In the genomic region with DNA sequence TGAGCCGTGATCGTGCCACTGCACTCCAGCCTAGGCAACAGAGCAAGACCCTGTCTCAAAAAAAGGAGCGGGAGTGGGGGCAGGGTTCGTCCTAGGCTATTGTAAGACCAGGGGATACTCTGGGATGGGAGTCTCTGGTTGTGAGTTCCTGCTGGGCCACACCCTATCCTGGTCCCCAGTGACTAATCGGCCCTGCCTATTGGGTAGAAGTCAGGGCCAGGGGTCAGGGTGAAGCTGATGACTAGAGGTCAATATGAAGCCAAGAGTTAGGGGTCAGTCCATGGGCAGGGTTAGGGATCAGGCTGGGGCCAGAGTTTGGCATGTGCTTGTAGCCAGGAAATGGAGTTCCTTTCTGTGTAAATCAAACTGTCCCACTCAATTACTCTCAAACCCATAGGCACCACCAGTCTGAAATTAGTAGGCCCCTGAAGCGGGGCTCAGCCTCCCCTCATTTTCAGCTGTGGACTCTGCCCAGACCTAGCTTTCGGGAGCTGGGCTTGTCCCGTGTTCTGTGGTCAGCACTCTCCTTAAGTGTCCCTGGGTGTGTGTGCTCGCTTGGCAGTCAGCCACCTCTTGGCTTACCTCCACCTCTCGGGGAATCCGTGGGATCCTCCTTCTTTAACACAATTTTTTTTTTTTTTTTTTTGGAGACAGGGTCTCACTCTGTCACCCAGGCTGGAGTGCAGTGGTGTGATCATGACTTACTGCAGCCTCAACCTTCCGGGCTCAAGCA, we compare ENCODE assay signal across 16 cellular contexts. TPM values are rescaled to one million over a fixed set of nuclear protein-coding genes. Genes with fewer than 3 reads are reported as not detected.
DNase-seq lines count a peak whose midpoint lies in the region; ATAC-seq and TF ChIP-seq lines count a peak whose summit lies in the region.
"Had no signal": no experiment of that assay in that cellular context is flagged by ENCODE, and none has a peak within 500 bp of the region (broad histone marks: within the 10 kb centered on the region; RNA-seq: fewer than 3 reads in every experiment).

No MANE protein-coding gene starts in this region.

- H2AFZ ChIP-seq in PC-3 (ENCODE audit: low read length), result no peak overlapping the region

- in situ Hi-C loops in HAP-1 (cut with MboI; ENCODE audit: low sequenced_read_pairs), result no loop called here

- no peaks in the 10 kb centered on the region for H3K9me3 Mint-ChIP-seq in mesothelial cell of epicardium
- H3K9me3 Mint-ChIP-seq: activated CD4-positive, alpha-beta memory T cell treated with anti-CD3 and anti-CD28 coated beads for 36 hours; immature natural killer cell; stimulated activated naive CD8-positive, alpha-beta T cell treated with anti-CD3 and anti-CD28 coated beads, Interleukin-15, Interleukin-2, amounts not matched to agents 100 ng/mL and 50 ng/mL, for 24 hours had no signal

- H3K9ac ChIP-seq in PC-3 (ENCODE audit: low read length), result no peak overlapping the region
- H3K9ac ChIP-seq: BLaER1, SK-N-SH had no signal

- H3K27me3 ChIP-seq in PC-3 (ENCODE audit: low read length), result no peaks in the 10 kb centered on the region
- H3K27me3 ChIP-seq in esophagus squamous epithelium, result peaks cover 0 to 43% (median 2%) of the 10 kb centered on the region in 4 donors
- H3K27me3 ChIP-seq in tibial nerve, result peaks cover 0 to 11% of the 10 kb centered on the region in 2 donors
- H3K27me3 ChIP-seq in HAP-1 (ENCODE audit: low read depth), result no peaks in the 10 kb centered on the region

- no peaks in the 10 kb centered on the region for H3F3A ChIP-seq in PC-3 (ENCODE audit: low read length, unreplicated experiment)

- no peaks in the 10 kb centered on the region for H3K79me2 ChIP-seq in PC-3 (ENCODE audit: low read length)

- H4K20me1 ChIP-seq in PC-3 (ENCODE audit: low read length), result no peaks in the 10 kb centered on the region
- H4K20me1 ChIP-seq: BLaER1 had no signal

- no peak overlapping the region for H3K4me3 ChIP-seq in PC-3 (ENCODE audit: low read length)
- H3K4me3 ChIP-seq in esophagus squamous epithelium, result peak overlapping the region in 2 of 4 donors; percentile 49 to 64
- peak overlapping the region in 1 of 4 donors; percentile 56 for H3K4me3 ChIP-seq in tibial nerve
- H3K4me3 ChIP-seq in HAP-1, result no peak overlapping the region
- H3K4me3 ChIP-seq: BLaER1 had no signal

- no peaks in the 10 kb centered on the region for H3K36me3 Mint-ChIP-seq in mesothelial cell of epicardium
- H3K36me3 Mint-ChIP-seq: activated CD4-positive, alpha-beta memory T cell treated with anti-CD3 and anti-CD28 coated beads for 36 hours had no signal

- no peaks in the 10 kb centered on the region for H3K9me2 ChIP-seq in PC-3 (replicated peaks; ENCODE audit: low read length)
- H3K9me2 ChIP-seq: SK-N-SH had no signal

- peaks cover 24% of the 10 kb centered on the region for H3K4me1 Mint-ChIP-seq in mesothelial cell of epicardium
- H3K4me1 Mint-ChIP-seq: immature natural killer cell had no signal

- H3K4me3 Mint-ChIP-seq in mesothelial cell of epicardium, result peak overlapping the region; percentile 6
- H3K4me3 Mint-ChIP-seq: activated CD4-positive, alpha-beta memory T cell treated with anti-CD3 and anti-CD28 coated beads for 36 hours; immature natural killer cell; stimulated activated naive CD8-positive, alpha-beta T cell treated with anti-CD3 and anti-CD28 coated beads, Interleukin-15, Interleukin-2, amounts not matched to agents 100 ng/mL and 50 ng/mL, for 24 hours had no signal

- intact Hi-C loops in PC-3 (cut with micrococcal nuclease) (no loop called here), esophagus squamous epithelium (cut with DNase I) (no loop called here)

- POLR2A ChIA-PET in PC-3 (lab: Charles Lee; ENCODE audit: unreplicated experiment), result no interaction called here

- H3K27ac ChIP-seq in PC-3 (ENCODE audit: low read length), result no peak overlapping the region
- peak overlapping the region in 3 of 4 donors; percentile 65 to 83 (median 70) for H3K27ac ChIP-seq in esophagus squamous epithelium
- H3K27ac ChIP-seq in tibial nerve, result peak overlapping the region in 3 of 4 donors; percentile 17 to 80 (median 77)
- H3K27ac ChIP-seq: BLaER1 had no signal

- H3K4me2 ChIP-seq in PC-3 (ENCODE audit: low read length), result no peak overlapping the region
- H3K4me2 ChIP-seq: SK-N-SH had no signal

- no peak for DNase-seq in PC-3
- no peak for DNase-seq in esophagus squamous epithelium (lab: John Stamatoyannopoulos, UW)
- DNase-seq in mesothelial cell of epicardium (ENCODE audit: low spot score in 2 of 2, unreplicated experiment in 2 of 2), result no peak
- peak in 1 of 2 donors; percentile 32 for DNase-seq in tibial nerve (ENCODE audit: low spot score in 2 of 2)
- no peak for DNase-seq in HAP-1 (ENCODE audit: low spot score in 2 of 2)
- DNase-seq in SHP77 treated with DMSO at 0.1 percent for 48 hours (lab: John Stamatoyannopoulos, UW), result no peak
- DNase-seq: activated CD4-positive, alpha-beta memory T cell treated with anti-CD3 and anti-CD28 coated beads for 36 hours; activated T-cell treated with anti-CD3 and anti-CD28 coated beads, Interleukin-2, amount 50 U/mL, for 48 hours; central memory CD4-positive, alpha-beta T cell; immature natural killer cell; NCI-H510A treated with DMSO at 0.1 percent for 48 hours; SK-N-SH had no signal

- no peak overlapping the region for H3K27ac Mint-ChIP-seq in mesothelial cell of epicardium
- H3K27ac Mint-ChIP-seq: activated CD4-positive, alpha-beta memory T cell treated with anti-CD3 and anti-CD28 coated beads for 36 hours; immature natural killer cell; stimulated activated naive CD8-positive, alpha-beta T cell treated with anti-CD3 and anti-CD28 coated beads, Interleukin-15, Interleukin-2, amounts not matched to agents 100 ng/mL and 50 ng/mL, for 24 hours had no signal

- BruUV-seq in PC-3 (replicated peaks; lab: Mats Ljungman, UMichigan), result no TSS peak

- WGBS in esophagus squamous epithelium, 2 donors, result 55 to 63% methylated on average over 11 to 12 of the region's 12 CpGs
- 44 to 53% methylated on average over 10 to 12 of the region's 12 CpGs for WGBS in tibial nerve, 2 donors

- TF ChIP-seq POLR2A in esophagus squamous epithelium (IDR thresholded peaks at IDR 0.05), result no peak
- no peak for TF ChIP-seq POLR2A in tibial nerve (IDR thresholded peaks at IDR 0.05)

- H3K27me3 Mint-ChIP-seq in mesothelial cell of epicardium (ENCODE audit: low read depth), result peaks cover 27% of the 10 kb centered on the region

- no peaks in the 10 kb centered on the region for H3K9me3 ChIP-seq in PC-3 (ENCODE audit: low read length)
- no peaks in the 10 kb centered on the region for H3K9me3 ChIP-seq in esophagus squamous epithelium
- no peaks in the 10 kb centered on the region for H3K9me3 ChIP-seq in tibial nerve
- no peaks in the 10 kb centered on the region for H3K9me3 ChIP-seq in HAP-1
- H3K9me3 ChIP-seq: BLaER1, SK-N-SH had no signal

- no peak for TF ChIP-seq EP300 in tibial nerve (IDR thresholded peaks at IDR 0.05)

- H3K36me3 ChIP-seq in PC-3 (ENCODE audit: low read depth, low read length), result no peaks in the 10 kb centered on the region
- no peaks in the 10 kb centered on the region for H3K36me3 ChIP-seq in esophagus squamous epithelium
- H3K36me3 ChIP-seq in tibial nerve, result no peaks in the 10 kb centered on the region
- no peaks in the 10 kb centered on the region for H3K36me3 ChIP-seq in HAP-1 (replicated peaks)
- H3K36me3 ChIP-seq: BLaER1 had no signal

- ATAC-seq in PC-3, result peak; percentile 43; the same call in 1 of the 2 replicates
- ATAC-seq in HG02852 (IDR thresholded peaks at IDR 0.05; ENCODE audit: unreplicated experiment), result no peak

- TF ChIP-seq CTCF in PC-3 (conservative IDR thresholded peaks at IDR 0.05; ENCODE audit: low read depth, low read length) (no peak), esophagus squamous epithelium (IDR thresholded peaks at IDR 0.05) (no peak), mesothelial cell of epicardium (IDR thresholded peaks at IDR 0.05; ENCODE audit: unreplicated experiment) (no peak), tibial nerve (IDR thresholded peaks at IDR 0.05) (no peak)

- H3K4me1 ChIP-seq in PC-3 (ENCODE audit: insufficient read depth, low read length) (no peaks in the 10 kb centered on the region), esophagus squamous epithelium (peaks cover 3 to 53% (median 10%) of the 10 kb centered on the region in 3 donors), tibial nerve (peaks cover 0 to 45% (median 5%) of the 10 kb centered on the region in 4 donors), HAP-1 (peaks cover 2% of the 10 kb centered on the region; the same call in 1 of the 2 replicates)

- CTCF ChIA-PET in PC-3 (lab: Charles Lee), result no interaction called here

RNA-seq across cellular contexts. Expression of a gene that starts 1.8 kb away (rescaled TPM):
- total RNA-seq in PC-3 (2014; rRNA removed) (not detected in 2 replicates), esophagus squamous epithelium (1 to 10 TPM in 2 of 4 donors, under 1 TPM in 2; 0.64 to 4.6 (median 1.8) TPM), mesothelial cell of epicardium (11.5 to 13.0 TPM (median 12.0 TPM) in 3 replicates), tibial nerve (10 to 100 TPM; 12.7 to 30.9 (median 18.7) TPM)
- total RNA-seq: activated CD4-positive, alpha-beta memory T cell treated with anti-CD3 and anti-CD28 coated beads for 36 hours; LHCN-M2 had no signal

RNA-seq across cellular contexts. Expression of a gene that starts 21.9 kb away (rescaled TPM):
- total RNA-seq in PC-3 (2014; rRNA removed) (not detected in 2 replicates), esophagus squamous epithelium (1 to 10 TPM in 2 of 4 donors, under 1 TPM in 2; 0.11 to 6.9 (median 1.8) TPM), mesothelial cell of epicardium (0.04 TPM in 1 of 3 replicates, not detected in the others), tibial nerve (10 to 100 TPM in 3 of 4 donors, 1 to 10 TPM in 1; 5.2 to 33.9 (median 13.1) TPM)
- total RNA-seq: LHCN-M2 had no signal

RNA-seq across cellular contexts. Expression of a gene that starts 33.3 kb away (rescaled TPM):
- total RNA-seq in PC-3 (2014; rRNA removed) (244 and 307 TPM in 2 replicates), esophagus squamous epithelium (10 to 100 TPM; 13.5 to 24.7 (median 19.8) TPM), mesothelial cell of epicardium (24.3 to 26.5 TPM (median 24.9 TPM) in 3 replicates), tibial nerve (10 to 100 TPM; 14.4 to 32.4 (median 22.2) TPM)

RNA-seq across cellular contexts. Expression of a gene that starts 47.0 kb away (rescaled TPM):
- total RNA-seq in PC-3 (2014; rRNA removed), result 2.0 and 2.6 TPM in 2 replicates
- under 1 TPM in 1 of 4 donors, not detected in 3; 0.19 TPM for total RNA-seq in esophagus squamous epithelium
- 0.27 to 0.40 TPM (median 0.34 TPM) in 3 replicates for total RNA-seq in mesothelial cell of epicardium
- 1 to 10 TPM in 2 of 4 donors, not detected in 2; 1.1 to 1.8 TPM for total RNA-seq in tibial nerve

RNA-seq across cellular contexts. Expression of a gene that starts 52.3 kb away (rescaled TPM):
- total RNA-seq in PC-3 (2014; rRNA removed), result 213 and 276 TPM in 2 replicates
- total RNA-seq in esophagus squamous epithelium, result 10 to 100 TPM; 38.8 to 81.4 (median 67.1) TPM
- 63.0 to 64.2 TPM (median 63.0 TPM) in 3 replicates for total RNA-seq in mesothelial cell of epicardium
- total RNA-seq in tibial nerve, result 100 to 1,000 TPM in 2 of 4 donors, 10 to 100 TPM in 2; 72.8 to 109 (median 100) TPM
